Comparison of ENCODE assay signal across 32 cellular contexts in genomic region chr19:896434-896833, GRCh38. TPM values are rescaled to one million over a fixed set of nuclear protein-coding genes. Genes with fewer than 3 reads are reported as not detected.
"Had no signal": no experiment of that assay in that cellular context is flagged by ENCODE, and none has a peak within 500 bp of the region (broad histone marks: within the 10 kb centered on the region; RNA-seq: fewer than 3 reads in every experiment).

No MANE protein-coding gene starts in this region.

- H3K9me3 ChIP-seq: ascending aorta, body of pancreas had no signal

- H3K4me3 ChIP-seq: ascending aorta, body of pancreas, SK-N-MC had no signal

- DNase-seq: activated CD4-positive, alpha-beta T cell treated with anti-CD3 and anti-CD28 coated beads, Interleukin-2, amount 10 ng/mL, durations not matched to agents 7 days and 5 days; activated CD4-positive, CD25-positive, alpha-beta regulatory T cell; activated CD8-positive, alpha-beta memory T cell treated with anti-CD3 and anti-CD28 coated beads, Interleukin-2, amount 50 U/mL, for 4 hours; activated CD8-positive, alpha-beta T cell treated with anti-CD3 and anti-CD28 coated beads for 36 hours; activated effector memory CD4-positive, alpha-beta T cell treated with Interleukin-2 at 50 U/mL for 16 hours; activated naive CD4-positive, alpha-beta T cell treated with Interleukin-2 at 50 U/mL for 16 hours; activated naive CD8-positive, alpha-beta T cell treated with anti-CD3 and anti-CD28 coated beads, Interleukin-2, amount 50 U/mL, for 24 hours; amniotic stem cell; body of pancreas; IMR-90; MV-4-11; NCI-H1092 treated with DMSO at 0.1 percent for 48 hours; NCI-H1417 treated with DMSO at 0.1 percent for 48 hours; NCI-H1694; NCI-H2029; NCI-H2107; NCI-H2171 treated with DMSO at 0.1 percent for 48 hours; NCI-H345; NCI-H510A; NCI-H526 treated with DMSO at 0.1 percent for 48 hours; NK-92 treated with Interleukin-12 subunit alpha and Interleukin-12 subunit beta, amount 100 ng/mL, for 24 hours; PC-3; SIG-M5; T-cell; T-helper 2 cell had no signal

- H3K9me3 Mint-ChIP-seq: activated CD4-positive, alpha-beta T cell treated with anti-CD3 and anti-CD28 coated beads, Interleukin-2, amount 10 ng/mL, durations not matched to agents 7 days and 5 days; activated CD8-positive, alpha-beta T cell treated with anti-CD3 and anti-CD28 coated beads for 36 hours; activated naive CD4-positive, alpha-beta T cell treated with anti-CD3 and anti-CD28 coated beads, Interleukin-2, amount 50 U/mL, for 72 hours; activated naive CD8-positive, alpha-beta T cell treated with anti-CD3 and anti-CD28 coated beads, Interleukin-2, amount 50 U/mL, for 24 hours; activated T-helper 1 cell treated with anti-CD3 and anti-CD28 coated beads, Interleukin-12 subunit alpha, Interleukin-12 subunit beta, Interleukin-2, Interleukin-4 antibody, amounts not matched to agents 30 ng/mL and 10 ng/mL and 1 ng/mL, durations not matched to agents 14 hours and 24 hours and 36 hours; T-cell had no signal

- H3K27me3 Mint-ChIP-seq: activated CD4-positive, alpha-beta T cell treated with anti-CD3 and anti-CD28 coated beads, Interleukin-2, amount 10 ng/mL, durations not matched to agents 7 days and 5 days; activated CD8-positive, alpha-beta T cell treated with anti-CD3 and anti-CD28 coated beads for 36 hours; activated naive CD8-positive, alpha-beta T cell treated with anti-CD3 and anti-CD28 coated beads, Interleukin-2, amount 50 U/mL, for 24 hours had no signal

- ATAC-seq: activated CD8-positive, alpha-beta T cell treated with anti-CD3 and anti-CD28 coated beads for 36 hours; activated naive CD4-positive, alpha-beta T cell treated with anti-CD3 and anti-CD28 coated beads, Interleukin-2, amount 50 U/mL, for 72 hours; activated naive CD8-positive, alpha-beta T cell treated with anti-CD3 and anti-CD28 coated beads, Interleukin-2, amount 50 U/mL, for 24 hours; body of pancreas; PC-3; T-cell had no signal

- H3K27ac Mint-ChIP-seq: activated CD8-positive, alpha-beta T cell treated with anti-CD3 and anti-CD28 coated beads for 36 hours; activated naive CD8-positive, alpha-beta T cell treated with anti-CD3 and anti-CD28 coated beads, Interleukin-2, amount 50 U/mL, for 24 hours; activated T-helper 1 cell treated with anti-CD3 and anti-CD28 coated beads, Interleukin-12 subunit alpha, Interleukin-12 subunit beta, Interleukin-2, Interleukin-4 antibody, amounts not matched to agents 30 ng/mL and 10 ng/mL and 1 ng/mL, durations not matched to agents 14 hours and 24 hours and 36 hours had no signal

- H3K4me3 Mint-ChIP-seq: activated CD4-positive, alpha-beta T cell treated with anti-CD3 and anti-CD28 coated beads, Interleukin-2, amount 10 ng/mL, durations not matched to agents 7 days and 5 days; activated CD8-positive, alpha-beta T cell treated with anti-CD3 and anti-CD28 coated beads for 36 hours; activated naive CD8-positive, alpha-beta T cell treated with anti-CD3 and anti-CD28 coated beads, Interleukin-2, amount 50 U/mL, for 24 hours; activated T-helper 1 cell treated with anti-CD3 and anti-CD28 coated beads, Interleukin-12 subunit alpha, Interleukin-12 subunit beta, Interleukin-2, Interleukin-4 antibody, amounts not matched to agents 30 ng/mL and 10 ng/mL and 1 ng/mL, durations not matched to agents 14 hours and 24 hours and 36 hours; T-cell had no signal

- H3K27ac ChIP-seq: ascending aorta, body of pancreas, KMS-11, SK-N-MC, VCaP had no signal

- H3K27me3 ChIP-seq: ascending aorta, body of pancreas had no signal

RNA-seq across cellular contexts. Expression of gene RNU6-9, which starts 3.1 kb away (rescaled TPM):
- total RNA-seq: activated CD4-positive, alpha-beta T cell treated with anti-CD3 and anti-CD28 coated beads, Interleukin-2, amount 10 ng/mL, durations not matched to agents 7 days and 5 days; activated CD8-positive, alpha-beta T cell treated with anti-CD3 and anti-CD28 coated beads for 36 hours; activated naive CD4-positive, alpha-beta T cell treated with anti-CD3 and anti-CD28 coated beads, Interleukin-2, amount 50 U/mL, for 72 hours; activated T-helper 1 cell treated with anti-CD3 and anti-CD28 coated beads, Interleukin-12 subunit alpha, Interleukin-12 subunit beta, Interleukin-2, Interleukin-4 antibody, amounts not matched to agents 30 ng/mL and 10 ng/mL and 1 ng/mL, durations not matched to agents 14 hours and 24 hours and 36 hours; ascending aorta; body of pancreas; IMR-90; MCF 10A; PC-3; T-cell had no signal
- polyA plus RNA-seq: IMR-90 had no signal

RNA-seq across cellular contexts. Expression of gene KISS1R, which starts 20.7 kb away (rescaled TPM):
- total RNA-seq: ascending aorta, IMR-90, MCF 10A had no signal
- polyA plus RNA-seq: IMR-90 had no signal
